8 cellular contexts compared by ENCODE assay signal in the genomic region with DNA sequence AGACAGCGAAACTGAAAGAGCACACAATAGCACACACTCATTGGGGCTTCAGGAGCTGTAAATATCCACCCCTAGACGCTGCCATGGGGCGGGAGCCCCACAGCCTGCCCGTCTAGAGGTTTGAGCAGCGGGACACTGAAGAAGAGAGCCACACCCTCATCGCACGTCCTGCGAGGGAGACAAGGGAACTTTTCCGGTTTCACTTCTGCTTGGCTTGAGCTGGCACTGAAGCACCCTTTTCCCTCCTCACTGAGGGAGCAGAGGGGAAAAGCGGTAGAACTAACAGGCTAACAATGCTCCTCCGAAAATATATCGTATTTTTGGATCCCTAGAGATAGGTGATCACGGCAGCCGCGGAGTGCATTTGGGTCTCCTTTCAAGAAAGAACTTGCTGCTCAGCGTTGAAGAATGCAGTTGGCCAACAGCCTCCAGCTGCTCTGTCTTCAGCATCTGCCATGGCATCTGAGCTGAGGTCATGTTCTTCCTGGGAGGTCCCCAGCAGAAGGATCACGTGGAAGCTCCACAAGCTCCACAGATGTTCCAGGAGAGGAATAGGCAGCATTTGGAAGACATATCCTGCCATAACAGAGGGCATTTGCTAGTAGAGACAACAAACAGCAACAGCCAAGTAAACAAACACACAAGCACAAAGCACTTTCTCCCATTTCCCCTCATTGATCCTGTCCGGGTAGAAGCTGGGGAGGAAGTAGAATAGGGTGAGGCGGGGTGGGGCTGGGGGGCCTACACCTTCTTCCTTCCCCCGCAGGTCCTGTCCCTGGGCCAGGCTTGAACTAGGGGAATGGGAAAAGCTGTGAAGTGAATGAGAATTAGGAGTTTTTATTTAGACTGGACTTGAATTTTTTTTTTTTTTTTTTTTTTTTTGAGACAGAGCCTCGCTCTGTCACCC. TPM values are rescaled to one million over a fixed set of nuclear protein-coding genes. Genes with fewer than 3 reads are reported as not detected.
DNase-seq lines count a peak whose midpoint lies in the region; ATAC-seq, FAIRE-seq and TF ChIP-seq lines count a peak whose summit lies in the region.

No MANE protein-coding gene starts in this region.

- no peak for TF ChIP-seq CTCF in RWPE2 (IDR thresholded peaks at IDR 0.05; ENCODE audit: poor library complexity, severe bottlenecking)
- no peak for TF ChIP-seq CTCF in GM20000 (IDR thresholded peaks at IDR 0.05; ENCODE audit: extremely low read depth, missing control alignments)

- peak; percentile 12 to 22 for DNase-seq in SHP77 (lab: John Stamatoyannopoulos, UW)
- no peak for DNase-seq in SHP77 treated with DMSO at 0.1 percent for 48 hours (lab: John Stamatoyannopoulos, UW)
- no peak for DNase-seq in RWPE2 (ENCODE audit: low spot score)
- DNase-seq in dermis blood vessel endothelial cell = peak; percentile 39
- peak; percentile 70 for DNase-seq in mucosa of gallbladder (ENCODE audit: low spot score)
- no peak for DNase-seq in frontal cortex (ENCODE audit: low spot score in 2 of 2)
- no peak for DNase-seq in GM20000 (ENCODE audit: low spot score)

- ATAC-seq in HG03175 (IDR thresholded peaks at IDR 0.05; ENCODE audit: unreplicated experiment) (peak; percentile 69), RWPE2 (ENCODE audit: low read depth) (peak; percentile 82)

- no peaks in the 10 kb centered on the region for H3K9me3 ChIP-seq in RWPE2 (ENCODE audit: severe bottlenecking)

- peaks cover 4% of the 10 kb centered on the region for H3K4me1 ChIP-seq in RWPE2 (ENCODE audit: insufficient read depth, poor library complexity, severe bottlenecking)

- H3K36me3 ChIP-seq in RWPE2 (ENCODE audit: low read depth) = no peaks in the 10 kb centered on the region

- H3K4me3 ChIP-seq in RWPE2 (ENCODE audit: severe bottlenecking) = no peak overlapping the region

- no peak for FAIRE-seq in frontal cortex (lab: Jason Lieb, UNC)

- H3K27ac ChIP-seq in RWPE2 (ENCODE audit: poor library complexity, severe bottlenecking) = peak overlapping the region; percentile 30

- H3K27me3 ChIP-seq in RWPE2 (ENCODE audit: insufficient read depth, poor library complexity, severe bottlenecking) = no peaks in the 10 kb centered on the region

RNA-seq across cellular contexts. Expression of a gene that starts 44.8 kb away (rescaled TPM):
- total RNA-seq in dermis blood vessel endothelial cell (0.14 and 0.34 TPM in 2 replicates), mucosa of gallbladder (50.3 TPM), frontal cortex (2.0 TPM)

Comparison
In these comparisons a context has a peak if more than half of its experiments do, and no peak if none do; other contexts are left out.
1. DNase-seq: peak in SHP77 (2 of 2), dermis blood vessel endothelial cell (single experiment) and mucosa of gallbladder (single experiment); none in SHP77 treated with DMSO at 0.1 percent for 48 hours (single experiment), RWPE2 (single experiment), frontal cortex (0 of 2) and GM20000 (single experiment).
2. RNA of a gene that starts 44.8 kb away (total RNA-seq): 50.3 TPM in mucosa of gallbladder (single experiment); 2.0 TPM in frontal cortex (single experiment) and 0.14 to 0.34 TPM in dermis blood vessel endothelial cell; every median in the first group is over 10 times any median in the second.